8 cellular contexts compared by ENCODE assay signal in genomic region chr7:157432957-157433576, GRCh38.
DNase-seq lines count a peak whose midpoint lies in the region; ATAC-seq and TF ChIP-seq lines count a peak whose summit lies in the region.

No MANE protein-coding gene starts in this region.

- no peak overlapping the region for H3K27ac Mint-ChIP-seq in activated naive CD4-positive, alpha-beta T cell treated with anti-CD3 and anti-CD28 coated beads, Interleukin-2, amount 50 U/mL, for 72 hours

- H3K4me1 ChIP-seq in HUES64 (ENCODE audit: insufficient read depth, low read length) (no peaks in the 10 kb centered on the region), SJSA1 (replicated peaks) (peaks cover 9% of the 10 kb centered on the region), sigmoid colon (peaks cover 0 to 10% (median 7%) of the 10 kb centered on the region in 4 donors)

- no peak for TF ChIP-seq EP300 in sigmoid colon (IDR thresholded peaks at IDR 0.05)

- no peaks in the 10 kb centered on the region for H3K36me3 ChIP-seq in HUES64 (ENCODE audit: insufficient read depth, low read length)
- no peaks in the 10 kb centered on the region for H3K36me3 ChIP-seq in SJSA1
- H3K36me3 ChIP-seq in sigmoid colon = no peaks in the 10 kb centered on the region

- peak; percentile 59 to 63 for ATAC-seq in activated naive CD4-positive, alpha-beta T cell treated with anti-CD3 and anti-CD28 coated beads, Interleukin-2, amount 50 U/mL, for 72 hours
- peak; percentile 49 to 63 for ATAC-seq in left cardiac atrium
- ATAC-seq in HG03039 (IDR thresholded peaks at IDR 0.05; ENCODE audit: unreplicated experiment) = no peak
- ATAC-seq in GM19452 (IDR thresholded peaks at IDR 0.05; ENCODE audit: unreplicated experiment) = no peak

- no peaks in the 10 kb centered on the region for H3K36me3 Mint-ChIP-seq in activated naive CD4-positive, alpha-beta T cell treated with anti-CD3 and anti-CD28 coated beads, Interleukin-2, amount 50 U/mL, for 72 hours

- H3K9me3 ChIP-seq in HUES64 (ENCODE audit: insufficient read depth, low read depth, low read length) (peaks cover 4% of the 10 kb centered on the region; the same call in 1 of the 2 replicates), SJSA1 (replicated peaks) (no peaks in the 10 kb centered on the region), sigmoid colon (no peaks in the 10 kb centered on the region)

- no peak overlapping the region for H3K9ac ChIP-seq in HUES64 (ENCODE audit: low read depth, low read length)

- TF ChIP-seq POLR2A in sigmoid colon (IDR thresholded peaks at IDR 0.05) = no peak

- DNase-seq in EL = peak; percentile 33
- peak; percentile 38 to 51 for DNase-seq in SJSA1 (ENCODE audit: low read depth in 1 of 2, low spot score in 2 of 2)
- DNase-seq in activated naive CD4-positive, alpha-beta T cell treated with anti-CD3 and anti-CD28 coated beads, Interleukin-2, amount 50 U/mL, for 72 hours (ENCODE audit: low spot score in 2 of 2) = peak in 1 of 2 donors; percentile 58
- no peak for DNase-seq in left cardiac atrium
- DNase-seq in sigmoid colon = peak; percentile 57

- H3K27me3 ChIP-seq in HUES64 (ENCODE audit: insufficient read depth, low read length) (no peaks in the 10 kb centered on the region), SJSA1 (replicated peaks) (no peaks in the 10 kb centered on the region), sigmoid colon (no peaks in the 10 kb centered on the region)

- H3K9me3 Mint-ChIP-seq in activated naive CD4-positive, alpha-beta T cell treated with anti-CD3 and anti-CD28 coated beads, Interleukin-2, amount 50 U/mL, for 72 hours = no peaks in the 10 kb centered on the region

- WGBS in HUES64 = 92% methylated on average over 18 of the region's 18 CpGs
- WGBS in sigmoid colon, 2 donors = 26 to 29% methylated on average over 18 of the region's 18 CpGs

- peak in 3 of 4 experiments; percentile 46 to 68 (median 54) for TF ChIP-seq CTCF in sigmoid colon (IDR thresholded peaks at IDR 0.05)

- intact Hi-C loops in left cardiac atrium (cut with DNase I) (loop anchor here (2.0 to 10.0 kb wide), 2 partner anchors 442 kb away; no protein-coding TSS in a partner anchor), sigmoid colon (cut with DNase I) (no loop called here)

- H3K4me3 ChIP-seq in HUES64 (ENCODE audit: low read length) (0 out of 2 replicates have a peak overlapping the region, but pooled peaks have one; percentile 17), SJSA1 (peak overlapping the region; percentile 14), sigmoid colon (peak overlapping the region in 3 of 4 donors; percentile 16 to 32 (median 20))

- H3K27ac ChIP-seq in HUES64 (ENCODE audit: low read depth, low read length) (no peak overlapping the region), SJSA1 (no peak overlapping the region), sigmoid colon (no peak overlapping the region)

Comparison
In these comparisons a context has a peak if more than half of its experiments do, and no peak if none do; other contexts are left out.
1. ATAC-seq: peak in activated naive CD4-positive, alpha-beta T cell treated with anti-CD3 and anti-CD28 coated beads, Interleukin-2, amount 50 U/mL, for 72 hours (2 of 2) and left cardiac atrium (2 of 2); none in HG03039 (single experiment) and GM19452 (single experiment).
2. Peak in every context shown above with its lines, with median percentiles within 50 percentile points of each other: H3K4me3 ChIP-seq.